ENCODE assay signal across 16 cellular contexts in the genomic region with DNA sequence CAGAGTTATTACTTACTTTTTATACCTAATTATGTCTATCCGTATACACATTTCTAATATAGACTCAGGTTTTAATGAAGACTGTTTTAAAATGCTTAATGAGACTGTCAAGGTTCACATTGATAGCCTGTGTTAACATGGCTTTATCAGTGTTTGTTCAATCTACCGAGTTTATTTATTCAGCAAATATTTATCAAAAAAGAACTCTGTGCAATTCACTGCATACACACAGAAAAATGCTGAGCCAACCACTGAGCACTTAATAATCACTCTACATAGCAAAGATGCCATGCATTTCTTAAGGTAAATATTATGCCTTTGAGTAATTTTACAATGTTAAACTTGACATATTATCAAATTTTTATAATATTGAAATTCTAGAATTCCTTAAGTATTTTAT.
DNase-seq lines count a peak whose midpoint lies in the region; ATAC-seq and TF ChIP-seq lines count a peak whose summit lies in the region.
"Had no signal": no experiment of that assay in that cellular context is flagged by ENCODE, and none has a peak within 500 bp of the region (broad histone marks: within the 10 kb centered on the region; RNA-seq: fewer than 3 reads in every experiment).

No MANE protein-coding gene starts in this region.

- no peaks in the 10 kb centered on the region for H3K4me1 ChIP-seq in left lung
- H3K4me1 ChIP-seq in upper lobe of right lung = no peaks in the 10 kb centered on the region
- H3K4me1 ChIP-seq: BE2C had no signal

- no peaks in the 10 kb centered on the region for H3K27me3 ChIP-seq in left lung
- no peaks in the 10 kb centered on the region for H3K27me3 ChIP-seq in upper lobe of right lung
- H3K27me3 ChIP-seq: BE2C had no signal

- ATAC-seq in left lung (peak; percentile 65), upper lobe of right lung (peak; percentile 49), GM19397 (IDR thresholded peaks at IDR 0.05; ENCODE audit: unreplicated experiment) (no peak), GM18907 (IDR thresholded peaks at IDR 0.05; ENCODE audit: unreplicated experiment) (no peak)
- ATAC-seq: GM23338 had no signal

- H3K36me3 ChIP-seq in left lung (no peaks in the 10 kb centered on the region), upper lobe of right lung (no peaks in the 10 kb centered on the region)
- H3K36me3 ChIP-seq: BE2C had no signal

- H3K4me3 ChIP-seq in left lung (no peak overlapping the region), upper lobe of right lung (no peak overlapping the region)
- H3K4me3 ChIP-seq: GM23338 had no signal

- intact Hi-C loops in left lung (cut with DNase I) (no loop called here), upper lobe of right lung (cut with DNase I) (no loop called here)

- H3K9me3 ChIP-seq in left lung = no peaks in the 10 kb centered on the region
- no peaks in the 10 kb centered on the region for H3K9me3 ChIP-seq in upper lobe of right lung
- H3K9me3 ChIP-seq: BE2C had no signal

- TF ChIP-seq CTCF in left lung (IDR thresholded peaks at IDR 0.05) = no peak
- no peak for TF ChIP-seq CTCF in upper lobe of right lung (IDR thresholded peaks at IDR 0.05)

- H3K27ac ChIP-seq in left lung (no peak overlapping the region), upper lobe of right lung (no peak overlapping the region)

- DNase-seq in DMS53 (lab: John Stamatoyannopoulos, UW) = peak; percentile 52
- DNase-seq in NCI-H748 treated with DMSO at 0.1 percent for 48 hours (lab: John Stamatoyannopoulos, UW) = peak; percentile 46
- DNase-seq in left lung = no peak
- no peak for DNase-seq in upper lobe of right lung
- DNase-seq in activated T-cell treated with anti-CD3 and anti-CD28 coated beads, Interleukin-2, amount 50 U/mL, for 1 hour = no peak
- DNase-seq: BE2C; C1 segment of cervical spinal cord; CD4-positive, CD25-positive, alpha-beta regulatory T cell; CD8-positive, alpha-beta memory T cell; COR-L47; DMS 273 treated with DMSO at 0.1 percent for 48 hours; DMS79 treated with DMSO at 0.1 percent for 48 hours; HCEC 1CT had no signal

Comparison
In these comparisons a context has a peak if more than half of its experiments do, and no peak if none do; other contexts are left out.
1. DNase-seq: peak in DMS53 (single experiment) and NCI-H748 treated with DMSO at 0.1 percent for 48 hours (single experiment); none in left lung (0 of 2), upper lobe of right lung (single experiment) and activated T-cell treated with anti-CD3 and anti-CD28 coated beads, Interleukin-2, amount 50 U/mL, for 1 hour (single experiment).
2. ATAC-seq: peak in left lung (single experiment) and upper lobe of right lung (single experiment); none in GM19397 (single experiment) and GM18907 (single experiment).